Comparison of ENCODE assay signal across 8 cellular contexts in genomic region chr11:61334434-61335354, GRCh38. TPM values are rescaled to one million over a fixed set of nuclear protein-coding genes. Genes with fewer than 3 reads are reported as not detected.
DNase-seq lines count a peak whose midpoint lies in the region; ATAC-seq lines count a peak whose summit lies in the region.

No MANE protein-coding gene starts in this region.

- peaks cover 41% of the 10 kb centered on the region for H3K36me3 Mint-ChIP-seq in activated T-helper 17 cell treated with anti-CD3 and anti-CD28 coated beads, Interleukin-2, amount 50 U/mL, for 72 hours (ENCODE audit: low read depth)
- H3K36me3 Mint-ChIP-seq in immature natural killer cell = peaks cover 0 to 4% (median 0%) of the 10 kb centered on the region in 3 donors

- H3K4me3 Mint-ChIP-seq in activated T-helper 17 cell treated with anti-CD3 and anti-CD28 coated beads, Interleukin-2, amount 50 U/mL, for 72 hours = peak overlapping the region; percentile 98
- peak overlapping the region; percentile 52 to 98 (median 96) for H3K4me3 Mint-ChIP-seq in immature natural killer cell

- H3K27me3 Mint-ChIP-seq in activated T-helper 17 cell treated with anti-CD3 and anti-CD28 coated beads, Interleukin-2, amount 50 U/mL, for 72 hours = no peaks in the 10 kb centered on the region
- H3K27me3 Mint-ChIP-seq in immature natural killer cell (ENCODE audit: low read depth in 3 of 3) = peaks cover 0 to 14% (median 11%) of the 10 kb centered on the region in 3 donors

- no peaks in the 10 kb centered on the region for H3K9me3 Mint-ChIP-seq in activated T-helper 17 cell treated with anti-CD3 and anti-CD28 coated beads, Interleukin-2, amount 50 U/mL, for 72 hours
- no peaks in the 10 kb centered on the region for H3K9me3 Mint-ChIP-seq in immature natural killer cell

- peaks cover 24% of the 10 kb centered on the region for H3K4me1 Mint-ChIP-seq in activated T-helper 17 cell treated with anti-CD3 and anti-CD28 coated beads, Interleukin-2, amount 50 U/mL, for 72 hours
- H3K4me1 Mint-ChIP-seq in immature natural killer cell = peaks cover 41 to 42% of the 10 kb centered on the region in 2 donors

- peak overlapping the region; percentile 99 for H3K27ac Mint-ChIP-seq in activated T-helper 17 cell treated with anti-CD3 and anti-CD28 coated beads, Interleukin-2, amount 50 U/mL, for 72 hours
- H3K27ac Mint-ChIP-seq in immature natural killer cell = peak overlapping the region; percentile 97 to 99 (median 98)

- DNase-seq in stimulated activated CD4-positive, alpha-beta T cell treated with anti-CD3 and anti-CD28 coated beads, Interleukin-15, amount 100 ng/mL, for 24 hours = peak; percentile 16
- DNase-seq in stimulated activated CD4-positive, alpha-beta T cell treated with anti-CD3 and anti-CD28 coated beads, Interleukin-4, amount 100 ng/mL, for 1 hour = no peak
- no peak for DNase-seq in immature natural killer cell
- no peak for DNase-seq in activated CD4-positive, CD25-positive, alpha-beta regulatory T cell (lab: John Stamatoyannopoulos, UW)

- no peak for ATAC-seq in activated T-helper 17 cell treated with anti-CD3 and anti-CD28 coated beads, Interleukin-2, amount 50 U/mL, for 72 hours (replicated peaks)
- ATAC-seq in HG03196 (IDR thresholded peaks at IDR 0.05; ENCODE audit: unreplicated experiment) = no peak
- ATAC-seq in HG03442 (IDR thresholded peaks at IDR 0.05; ENCODE audit: unreplicated experiment) = no peak
- ATAC-seq in HG03469 (IDR thresholded peaks at IDR 0.05; ENCODE audit: unreplicated experiment) = no peak

RNA-seq across cellular contexts. Expression of gene TKFC, which starts 1.7 kb away (rescaled TPM):
- total RNA-seq in activated T-helper 17 cell treated with anti-CD3 and anti-CD28 coated beads, Interleukin-2, amount 50 U/mL, for 72 hours = 10 to 100 TPM; 32.6 to 32.9 TPM
- polyA plus RNA-seq in immature natural killer cell = 10 to 100 TPM; 35.0 to 38.2 (median 36.2) TPM

RNA-seq across cellular contexts. Expression of gene DDB1, which starts 1.8 kb away (rescaled TPM):
- 100 to 1,000 TPM; 211 to 344 TPM for total RNA-seq in activated T-helper 17 cell treated with anti-CD3 and anti-CD28 coated beads, Interleukin-2, amount 50 U/mL, for 72 hours
- polyA plus RNA-seq in immature natural killer cell = 100 to 1,000 TPM; 105 to 131 (median 119) TPM

RNA-seq across cellular contexts. Expression of gene CYB561A3, which starts 27.0 kb away (rescaled TPM):
- 10 to 100 TPM; 46.5 to 62.3 TPM for total RNA-seq in activated T-helper 17 cell treated with anti-CD3 and anti-CD28 coated beads, Interleukin-2, amount 50 U/mL, for 72 hours
- polyA plus RNA-seq in immature natural killer cell = 100 to 1,000 TPM in 1 of 3 donors, 10 to 100 TPM in 2; 63.8 to 128 (median 64.5) TPM

RNA-seq across cellular contexts. Expression of gene TMEM138, which starts 27.5 kb away (rescaled TPM):
- total RNA-seq in activated T-helper 17 cell treated with anti-CD3 and anti-CD28 coated beads, Interleukin-2, amount 50 U/mL, for 72 hours = 10 to 100 TPM; 30.6 to 47.9 TPM
- 10 to 100 TPM; 28.4 to 61.4 (median 57.5) TPM for polyA plus RNA-seq in immature natural killer cell

RNA-seq across cellular contexts. Expression of gene VWCE, which starts 39.6 kb away (rescaled TPM):
- total RNA-seq in activated T-helper 17 cell treated with anti-CD3 and anti-CD28 coated beads, Interleukin-2, amount 50 U/mL, for 72 hours = 10 to 100 TPM in 1 of 2 donors, 1 to 10 TPM in 1; 8.6 to 11.1 TPM
- polyA plus RNA-seq in immature natural killer cell = not detected
